Comparison of ENCODE assay signal across 9 cellular contexts in genomic region chr5:172322028-172322965, GRCh38. TPM values are rescaled to one million over a fixed set of nuclear protein-coding genes. Genes with fewer than 3 reads are reported as not detected.
A peak's percentile ranks its signal among the peaks of the same experiment; 100 is the strongest.
DNase-seq lines count a peak whose midpoint lies in the region; ATAC-seq, FAIRE-seq and TF ChIP-seq lines count a peak whose summit lies in the region.
"Had no signal": no experiment of that assay in that cellular context is flagged by ENCODE, and none has a peak within 500 bp of the region (broad histone marks: within the 10 kb centered on the region; RNA-seq: fewer than 3 reads in every experiment).

No MANE protein-coding gene starts in this region.

- in situ Hi-C loops in Panc1 (cut with HindIII; ENCODE audit: low pct_unique_long_range_greater_than_20kb, low sequenced_read_pairs) = no loop called here

- POLR2A ChIA-PET in Panc1 (lab: Charles Lee) = interaction anchor here (1.4 kb wide), 1 partner anchor 8 kb away, joined by 3 read pairs; no protein-coding TSS in a partner anchor

- DNase-seq in Panc1 (ENCODE audit: low read depth, low spot score) (no peak), pancreas (peak in 4 of 6 donors; percentile 31 to 51 (median 40)), ecto neural progenitor cell (ENCODE audit: low spot score) (no peak), erythroblast (lab: John Stamatoyannopoulos, UW) (no peak)
- no peak for DNase-seq in stimulated activated effector memory CD8-positive, alpha-beta T cell treated with anti-CD3 and anti-CD28 coated beads, Interleukin-12 subunit alpha, Interleukin-12 subunit beta, amount 100 ng/mL, for 72 hours (ENCODE audit: low spot score in 2 of 2)
- DNase-seq in activated CD4-positive, alpha-beta T cell treated with anti-CD3 and anti-CD28 coated beads for 4 hours = no peak
- DNase-seq: activated T-cell treated with anti-CD3 and anti-CD28 coated beads, Interleukin-2, amount 50 U/mL, for 4 hours had no signal

- CTCF ChIA-PET in Panc1 (lab: Charles Lee) = no interaction called here

- peaks cover 16% of the 10 kb centered on the region for H3K4me1 ChIP-seq in Panc1 (ENCODE audit: control insufficient read depth, insufficient read depth, low read length)
- peaks cover 4 to 6% (median 5%) of the 10 kb centered on the region in 3 donors for H3K4me1 ChIP-seq in pancreas

- H3K4me1 Mint-ChIP-seq in stimulated activated effector memory CD8-positive, alpha-beta T cell treated with anti-CD3 and anti-CD28 coated beads, Interleukin-12 subunit alpha, Interleukin-12 subunit beta, amount 100 ng/mL, for 72 hours = no peaks in the 10 kb centered on the region

- no peak overlapping the region for H3K27ac Mint-ChIP-seq in stimulated activated effector memory CD8-positive, alpha-beta T cell treated with anti-CD3 and anti-CD28 coated beads, Interleukin-12 subunit alpha, Interleukin-12 subunit beta, amount 100 ng/mL, for 72 hours

- 51 to 58% methylated on average over 9 of the region's 9 CpGs for WGBS in pancreas, 2 donors

- peak overlapping the region; percentile 73 for H3K27ac ChIP-seq in Panc1 (ENCODE audit: low read length)
- peak overlapping the region; percentile 0 to 53 (median 39) for H3K27ac ChIP-seq in pancreas

- TF ChIP-seq POLR2A in erythroblast (IDR thresholded peaks at IDR 0.05; ENCODE audit: low read length) = no peak

- peak; percentile 69 for ATAC-seq in GM18870 (IDR thresholded peaks at IDR 0.05; ENCODE audit: unreplicated experiment)
- ATAC-seq in HG02852 (IDR thresholded peaks at IDR 0.05; ENCODE audit: unreplicated experiment) = peak; percentile 44
- ATAC-seq in Panc1 = peak; percentile 76
- peak; percentile 89 to 95 (median 93) for ATAC-seq in pancreas
- no peak for ATAC-seq in stimulated activated effector memory CD8-positive, alpha-beta T cell treated with anti-CD3 and anti-CD28 coated beads, Interleukin-12 subunit alpha, Interleukin-12 subunit beta, amount 100 ng/mL, for 72 hours
- ATAC-seq: activated T-cell treated with anti-CD3 and anti-CD28 coated beads, Interleukin-2, amount 50 U/mL, for 4 hours had no signal

- no peaks in the 10 kb centered on the region for H3K36me3 Mint-ChIP-seq in stimulated activated effector memory CD8-positive, alpha-beta T cell treated with anti-CD3 and anti-CD28 coated beads, Interleukin-12 subunit alpha, Interleukin-12 subunit beta, amount 100 ng/mL, for 72 hours

- no peak overlapping the region for H3K4me3 Mint-ChIP-seq in stimulated activated effector memory CD8-positive, alpha-beta T cell treated with anti-CD3 and anti-CD28 coated beads, Interleukin-12 subunit alpha, Interleukin-12 subunit beta, amount 100 ng/mL, for 72 hours
- H3K4me3 Mint-ChIP-seq: activated T-cell treated with anti-CD3 and anti-CD28 coated beads, Interleukin-2, amount 50 U/mL, for 4 hours had no signal

- no peak for TF ChIP-seq CTCF in Panc1 (IDR thresholded peaks at IDR 0.05)
- TF ChIP-seq CTCF in pancreas (IDR thresholded peaks at IDR 0.05) = no peak

- FAIRE-seq in pancreas (lab: Jason Lieb, UNC) = no peak

- H3K9me3 ChIP-seq in Panc1 (ENCODE audit: control insufficient read depth, insufficient read depth, low read depth, low read length) (no peaks in the 10 kb centered on the region), pancreas (no peaks in the 10 kb centered on the region)

- no peaks in the 10 kb centered on the region for H3K9me3 Mint-ChIP-seq in stimulated activated effector memory CD8-positive, alpha-beta T cell treated with anti-CD3 and anti-CD28 coated beads, Interleukin-12 subunit alpha, Interleukin-12 subunit beta, amount 100 ng/mL, for 72 hours
- H3K9me3 Mint-ChIP-seq: activated T-cell treated with anti-CD3 and anti-CD28 coated beads, Interleukin-2, amount 50 U/mL, for 4 hours had no signal

- no TSS peak for BruUV-seq in Panc1 (replicated peaks; lab: Mats Ljungman, UMichigan)

- H3K4me3 ChIP-seq in Panc1 (ENCODE audit: low read depth in 2 of 2, low read length in 2 of 2) (no peak overlapping the region), pancreas (no peak overlapping the region)

- H3K36me3 ChIP-seq in Panc1 (ENCODE audit: control insufficient read depth, insufficient read depth, low read length) (no peaks in the 10 kb centered on the region), pancreas (no peaks in the 10 kb centered on the region)

- intact Hi-C loops in Panc1 (cut with micrococcal nuclease; ENCODE audit: unreplicated experiment) = no loop called here
- intact Hi-C loops in pancreas (cut with DNase I) = no loop called here

- H3K27me3 ChIP-seq in Panc1 (ENCODE audit: control insufficient read depth, insufficient read depth, low read length) (no peaks in the 10 kb centered on the region), pancreas (no peaks in the 10 kb centered on the region)

RNA-seq across cellular contexts. Expression of gene UBTD2, which starts 38.7 kb away (rescaled TPM):
- total RNA-seq in Panc1 (2021; ENCODE audit: unreplicated experiment) (32.5 TPM), pancreas (10 to 100 TPM in 2 of 6 donors, 1 to 10 TPM in 4; 4.5 to 12.9 (median 6.9) TPM)
- polyA plus RNA-seq in Panc1 (2012; ENCODE audit: insufficient read length) = 24.4 TPM
- polyA plus RNA-seq in pancreas = 1 to 10 TPM; 5.9 to 7.8 TPM

Comparison
In these comparisons a context has a peak if more than half of its experiments do, and no peak if none do; other contexts are left out.
1. DNase-seq: peak in pancreas (4 of 6); none in Panc1 (single experiment), stimulated activated effector memory CD8-positive, alpha-beta T cell treated with anti-CD3 and anti-CD28 coated beads, Interleukin-12 subunit alpha, Interleukin-12 subunit beta, amount 100 ng/mL, for 72 hours (0 of 2), ecto neural progenitor cell (single experiment), activated CD4-positive, alpha-beta T cell treated with anti-CD3 and anti-CD28 coated beads for 4 hours (0 of 2) and erythroblast (0 of 2).